Comparison of ENCODE assay signal across 16 cellular contexts in genomic region chr6:168181316-168181715, GRCh38.
"Had no signal": no experiment of that assay in that cellular context is flagged by ENCODE, and none has a peak within 500 bp of the region (broad histone marks: within the 10 kb centered on the region; RNA-seq: fewer than 3 reads in every experiment).

No MANE protein-coding gene starts in this region.

- DNase-seq: cortex of kidney; effector CD8-positive, alpha-beta T cell; foreskin melanocyte; kidney glomerular epithelial cell; mammary epithelial cell; naive thymus-derived CD4-positive, alpha-beta T cell; nephron progenitor cell; stimulated activated naive CD4-positive, alpha-beta T cell; substantia nigra; transverse colon had no signal

- H3K27me3 ChIP-seq: hepatocyte, stomach, transverse colon had no signal

- H3K9me3 ChIP-seq: stomach, thoracic aorta, transverse colon had no signal

- H3K4me1 Mint-ChIP-seq: naive thymus-derived CD4-positive, alpha-beta T cell had no signal

- H3K36me3 Mint-ChIP-seq: naive thymus-derived CD4-positive, alpha-beta T cell had no signal

- H3K4me3 ChIP-seq: dorsolateral prefrontal cortex, hepatocyte, skin epidermis, stomach, thoracic aorta, transverse colon had no signal

- H3K9me3 Mint-ChIP-seq: nephron progenitor cell had no signal

- H3K36me3 ChIP-seq: stomach, thoracic aorta, transverse colon had no signal

- H3K27ac ChIP-seq: dorsolateral prefrontal cortex, hepatocyte, skin epidermis, stomach, thoracic aorta, transverse colon had no signal

- H3K4me3 Mint-ChIP-seq: naive thymus-derived CD4-positive, alpha-beta T cell; nephron progenitor cell had no signal

- H3K27ac Mint-ChIP-seq: naive thymus-derived CD4-positive, alpha-beta T cell had no signal

- H3K4me1 ChIP-seq: transverse colon had no signal

- ATAC-seq: naive thymus-derived CD4-positive, alpha-beta T cell; sciatic nerve had no signal
